ENCODE assay signal across 1 cellular context in the genomic region with DNA sequence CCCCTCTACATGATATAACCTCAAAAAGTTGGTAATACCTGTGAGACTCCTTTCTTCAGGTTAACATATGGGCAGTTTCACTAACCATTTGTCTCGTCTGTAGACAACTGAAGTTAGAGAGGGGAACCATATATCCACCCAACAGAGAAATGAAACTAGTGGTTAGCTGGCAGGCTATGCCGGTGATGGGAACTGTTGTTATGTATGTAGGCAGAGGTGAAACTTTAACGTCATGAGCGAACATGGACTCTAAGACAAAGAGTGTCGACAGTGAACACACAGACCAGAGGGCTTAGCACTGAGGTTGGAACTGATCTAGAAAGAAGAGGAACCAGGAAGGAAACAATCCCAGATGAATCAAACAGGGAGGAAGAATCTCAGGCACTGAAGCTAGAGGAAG.
A peak's percentile ranks its signal among the peaks of the same experiment; 100 is the strongest.
TF ChIP-seq lines count a peak whose summit lies in the region.

No MANE protein-coding gene starts in this region.

TF ChIP-seq in GM12878, 131 proteins besides CTCF, POLR2A, EP300 and RAD21 (continued from another document):
- TF ChIP-seq, protein P1, sequence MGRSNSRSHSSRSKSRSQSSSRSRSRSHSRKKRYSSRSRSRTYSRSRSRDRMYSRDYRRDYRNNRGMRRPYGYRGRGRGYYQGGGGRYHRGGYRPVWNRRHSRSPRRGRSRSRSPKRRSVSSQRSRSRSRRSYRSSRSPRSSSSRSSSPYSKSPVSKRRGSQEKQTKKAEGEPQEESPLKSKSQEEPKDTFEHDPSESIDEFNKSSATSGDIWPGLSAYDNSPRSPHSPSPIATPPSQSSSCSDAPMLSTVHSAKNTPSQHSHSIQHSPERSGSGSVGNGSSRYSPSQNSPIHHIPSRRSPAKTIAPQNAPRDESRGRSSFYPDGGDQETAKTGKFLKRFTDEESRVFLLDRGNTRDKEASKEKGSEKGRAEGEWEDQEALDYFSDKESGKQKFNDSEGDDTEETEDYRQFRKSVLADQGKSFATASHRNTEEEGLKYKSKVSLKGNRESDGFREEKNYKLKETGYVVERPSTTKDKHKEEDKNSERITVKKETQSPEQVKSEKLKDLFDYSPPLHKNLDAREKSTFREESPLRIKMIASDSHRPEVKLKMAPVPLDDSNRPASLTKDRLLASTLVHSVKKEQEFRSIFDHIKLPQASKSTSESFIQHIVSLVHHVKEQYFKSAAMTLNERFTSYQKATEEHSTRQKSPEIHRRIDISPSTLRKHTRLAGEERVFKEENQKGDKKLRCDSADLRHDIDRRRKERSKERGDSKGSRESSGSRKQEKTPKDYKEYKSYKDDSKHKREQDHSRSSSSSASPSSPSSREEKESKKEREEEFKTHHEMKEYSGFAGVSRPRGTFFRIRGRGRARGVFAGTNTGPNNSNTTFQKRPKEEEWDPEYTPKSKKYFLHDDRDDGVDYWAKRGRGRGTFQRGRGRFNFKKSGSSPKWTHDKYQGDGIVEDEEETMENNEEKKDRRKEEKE (IDR thresholded peaks at IDR 0.05), result no peak
- TF ChIP-seq HDAC2 (IDR thresholded peaks at IDR 0.05), result no peak
- TF ChIP-seq ASH2L (IDR thresholded peaks at IDR 0.05; ENCODE audit: borderline replicate concordance, low read depth), result no peak
- no peak for TF ChIP-seq MEF2B (IDR thresholded peaks at IDR 0.05; ENCODE audit: partially characterized antibody, poor library complexity, severe bottlenecking)
- peak in 1 of 2 experiments; percentile 57; a peak in 2 of 4 replicates for TF ChIP-seq BHLHE40 (IDR thresholded peaks at IDR 0.05; ENCODE audit: borderline replicate concordance in 1 of 2, low read depth in 2 of 2, low read length in 1 of 2)
- TF ChIP-seq, protein P2, sequence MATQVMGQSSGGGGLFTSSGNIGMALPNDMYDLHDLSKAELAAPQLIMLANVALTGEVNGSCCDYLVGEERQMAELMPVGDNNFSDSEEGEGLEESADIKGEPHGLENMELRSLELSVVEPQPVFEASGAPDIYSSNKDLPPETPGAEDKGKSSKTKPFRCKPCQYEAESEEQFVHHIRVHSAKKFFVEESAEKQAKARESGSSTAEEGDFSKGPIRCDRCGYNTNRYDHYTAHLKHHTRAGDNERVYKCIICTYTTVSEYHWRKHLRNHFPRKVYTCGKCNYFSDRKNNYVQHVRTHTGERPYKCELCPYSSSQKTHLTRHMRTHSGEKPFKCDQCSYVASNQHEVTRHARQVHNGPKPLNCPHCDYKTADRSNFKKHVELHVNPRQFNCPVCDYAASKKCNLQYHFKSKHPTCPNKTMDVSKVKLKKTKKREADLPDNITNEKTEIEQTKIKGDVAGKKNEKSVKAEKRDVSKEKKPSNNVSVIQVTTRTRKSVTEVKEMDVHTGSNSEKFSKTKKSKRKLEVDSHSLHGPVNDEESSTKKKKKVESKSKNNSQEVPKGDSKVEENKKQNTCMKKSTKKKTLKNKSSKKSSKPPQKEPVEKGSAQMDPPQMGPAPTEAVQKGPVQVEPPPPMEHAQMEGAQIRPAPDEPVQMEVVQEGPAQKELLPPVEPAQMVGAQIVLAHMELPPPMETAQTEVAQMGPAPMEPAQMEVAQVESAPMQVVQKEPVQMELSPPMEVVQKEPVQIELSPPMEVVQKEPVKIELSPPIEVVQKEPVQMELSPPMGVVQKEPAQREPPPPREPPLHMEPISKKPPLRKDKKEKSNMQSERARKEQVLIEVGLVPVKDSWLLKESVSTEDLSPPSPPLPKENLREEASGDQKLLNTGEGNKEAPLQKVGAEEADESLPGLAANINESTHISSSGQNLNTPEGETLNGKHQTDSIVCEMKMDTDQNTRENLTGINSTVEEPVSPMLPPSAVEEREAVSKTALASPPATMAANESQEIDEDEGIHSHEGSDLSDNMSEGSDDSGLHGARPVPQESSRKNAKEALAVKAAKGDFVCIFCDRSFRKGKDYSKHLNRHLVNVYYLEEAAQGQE (IDR thresholded peaks at IDR 0.05; ENCODE audit: low read depth, low read length), result no peak
- no peak for TF ChIP-seq ZBED1 (IDR thresholded peaks at IDR 0.05; ENCODE audit: borderline replicate concordance)
- TF ChIP-seq LARP7 (IDR thresholded peaks at IDR 0.05), result no peak
- peak; percentile 53; the same call in 1 of the 2 replicates for TF ChIP-seq YY1 (IDR thresholded peaks at IDR 0.05; ENCODE audit: low read depth, low read length)
- TF ChIP-seq, protein P3, sequence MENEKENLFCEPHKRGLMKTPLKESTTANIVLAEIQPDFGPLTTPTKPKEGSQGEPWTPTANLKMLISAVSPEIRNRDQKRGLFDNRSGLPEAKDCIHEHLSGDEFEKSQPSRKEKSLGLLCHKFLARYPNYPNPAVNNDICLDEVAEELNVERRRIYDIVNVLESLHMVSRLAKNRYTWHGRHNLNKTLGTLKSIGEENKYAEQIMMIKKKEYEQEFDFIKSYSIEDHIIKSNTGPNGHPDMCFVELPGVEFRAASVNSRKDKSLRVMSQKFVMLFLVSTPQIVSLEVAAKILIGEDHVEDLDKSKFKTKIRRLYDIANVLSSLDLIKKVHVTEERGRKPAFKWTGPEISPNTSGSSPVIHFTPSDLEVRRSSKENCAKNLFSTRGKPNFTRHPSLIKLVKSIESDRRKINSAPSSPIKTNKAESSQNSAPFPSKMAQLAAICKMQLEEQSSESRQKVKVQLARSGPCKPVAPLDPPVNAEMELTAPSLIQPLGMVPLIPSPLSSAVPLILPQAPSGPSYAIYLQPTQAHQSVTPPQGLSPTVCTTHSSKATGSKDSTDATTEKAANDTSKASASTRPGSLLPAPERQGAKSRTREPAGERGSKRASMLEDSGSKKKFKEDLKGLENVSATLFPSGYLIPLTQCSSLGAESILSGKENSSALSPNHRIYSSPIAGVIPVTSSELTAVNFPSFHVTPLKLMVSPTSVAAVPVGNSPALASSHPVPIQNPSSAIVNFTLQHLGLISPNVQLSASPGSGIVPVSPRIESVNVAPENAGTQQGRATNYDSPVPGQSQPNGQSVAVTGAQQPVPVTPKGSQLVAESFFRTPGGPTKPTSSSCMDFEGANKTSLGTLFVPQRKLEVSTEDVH (IDR thresholded peaks at IDR 0.05; ENCODE audit: low read depth, partially characterized antibody), result no peak
- no peak for TF ChIP-seq ZNF274 (IDR thresholded peaks at IDR 0.05; ENCODE audit: insufficient read depth, insufficient read length)
- TF ChIP-seq, protein P4, sequence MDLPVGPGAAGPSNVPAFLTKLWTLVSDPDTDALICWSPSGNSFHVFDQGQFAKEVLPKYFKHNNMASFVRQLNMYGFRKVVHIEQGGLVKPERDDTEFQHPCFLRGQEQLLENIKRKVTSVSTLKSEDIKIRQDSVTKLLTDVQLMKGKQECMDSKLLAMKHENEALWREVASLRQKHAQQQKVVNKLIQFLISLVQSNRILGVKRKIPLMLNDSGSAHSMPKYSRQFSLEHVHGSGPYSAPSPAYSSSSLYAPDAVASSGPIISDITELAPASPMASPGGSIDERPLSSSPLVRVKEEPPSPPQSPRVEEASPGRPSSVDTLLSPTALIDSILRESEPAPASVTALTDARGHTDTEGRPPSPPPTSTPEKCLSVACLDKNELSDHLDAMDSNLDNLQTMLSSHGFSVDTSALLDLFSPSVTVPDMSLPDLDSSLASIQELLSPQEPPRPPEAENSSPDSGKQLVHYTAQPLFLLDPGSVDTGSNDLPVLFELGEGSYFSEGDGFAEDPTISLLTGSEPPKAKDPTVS (IDR thresholded peaks at IDR 0.05; ENCODE audit: low read depth, low read length), result no peak
- TF ChIP-seq ZSCAN29 (IDR thresholded peaks at IDR 0.05), result no peak
- TF ChIP-seq CBX3 (IDR thresholded peaks at IDR 0.05; ENCODE audit: borderline replicate concordance, low read depth), result no peak
- TF ChIP-seq, protein P5, sequence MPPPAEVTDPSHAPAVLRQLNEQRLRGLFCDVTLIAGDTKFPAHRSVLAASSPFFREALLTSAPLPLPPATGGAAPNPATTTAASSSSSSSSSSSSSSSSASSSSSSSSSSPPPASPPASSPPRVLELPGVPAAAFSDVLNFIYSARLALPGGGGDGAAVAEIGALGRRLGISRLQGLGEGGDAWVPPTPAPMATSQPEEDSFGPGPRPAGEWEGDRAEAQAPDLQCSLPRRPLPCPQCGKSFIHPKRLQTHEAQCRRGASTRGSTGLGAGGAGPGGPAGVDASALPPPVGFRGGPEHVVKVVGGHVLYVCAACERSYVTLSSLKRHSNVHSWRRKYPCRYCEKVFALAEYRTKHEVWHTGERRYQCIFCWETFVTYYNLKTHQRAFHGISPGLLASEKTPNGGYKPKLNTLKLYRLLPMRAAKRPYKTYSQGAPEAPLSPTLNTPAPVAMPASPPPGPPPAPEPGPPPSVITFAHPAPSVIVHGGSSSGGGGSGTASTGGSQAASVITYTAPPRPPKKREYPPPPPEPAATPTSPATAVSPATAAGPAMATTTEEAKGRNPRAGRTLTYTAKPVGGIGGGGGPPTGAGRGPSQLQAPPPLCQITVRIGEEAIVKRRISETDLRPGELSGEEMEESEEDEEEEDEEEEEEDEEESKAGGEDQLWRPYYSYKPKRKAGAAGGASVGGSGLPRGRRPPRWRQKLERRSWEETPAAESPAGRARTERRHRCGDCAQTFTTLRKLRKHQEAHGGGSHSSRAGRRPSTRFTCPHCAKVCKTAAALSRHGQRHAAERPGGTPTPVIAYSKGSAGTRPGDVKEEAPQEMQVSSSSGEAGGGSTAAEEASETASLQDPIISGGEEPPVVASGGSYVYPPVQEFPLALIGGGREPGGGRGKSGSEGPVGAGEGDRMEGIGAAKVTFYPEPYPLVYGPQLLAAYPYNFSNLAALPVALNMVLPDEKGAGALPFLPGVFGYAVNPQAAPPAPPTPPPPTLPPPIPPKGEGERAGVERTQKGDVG (CRISPR knock-in tag; IDR thresholded peaks at IDR 0.05), result no peak
- TF ChIP-seq SMAD1 (IDR thresholded peaks at IDR 0.05; ENCODE audit: low read depth, partially characterized antibody), result peak; percentile 19
- TF ChIP-seq EGR1 (IDR thresholded peaks at IDR 0.05; ENCODE audit: borderline replicate concordance in 1 of 2, low read depth in 2 of 2, low read length in 2 of 2), result no peak
- no peak for TF ChIP-seq JUND (IDR thresholded peaks at IDR 0.05; ENCODE audit: low read depth, low read length)
- TF ChIP-seq SMAD5 (IDR thresholded peaks at IDR 0.05; ENCODE audit: low read depth), result no peak
- TF ChIP-seq, protein P6, sequence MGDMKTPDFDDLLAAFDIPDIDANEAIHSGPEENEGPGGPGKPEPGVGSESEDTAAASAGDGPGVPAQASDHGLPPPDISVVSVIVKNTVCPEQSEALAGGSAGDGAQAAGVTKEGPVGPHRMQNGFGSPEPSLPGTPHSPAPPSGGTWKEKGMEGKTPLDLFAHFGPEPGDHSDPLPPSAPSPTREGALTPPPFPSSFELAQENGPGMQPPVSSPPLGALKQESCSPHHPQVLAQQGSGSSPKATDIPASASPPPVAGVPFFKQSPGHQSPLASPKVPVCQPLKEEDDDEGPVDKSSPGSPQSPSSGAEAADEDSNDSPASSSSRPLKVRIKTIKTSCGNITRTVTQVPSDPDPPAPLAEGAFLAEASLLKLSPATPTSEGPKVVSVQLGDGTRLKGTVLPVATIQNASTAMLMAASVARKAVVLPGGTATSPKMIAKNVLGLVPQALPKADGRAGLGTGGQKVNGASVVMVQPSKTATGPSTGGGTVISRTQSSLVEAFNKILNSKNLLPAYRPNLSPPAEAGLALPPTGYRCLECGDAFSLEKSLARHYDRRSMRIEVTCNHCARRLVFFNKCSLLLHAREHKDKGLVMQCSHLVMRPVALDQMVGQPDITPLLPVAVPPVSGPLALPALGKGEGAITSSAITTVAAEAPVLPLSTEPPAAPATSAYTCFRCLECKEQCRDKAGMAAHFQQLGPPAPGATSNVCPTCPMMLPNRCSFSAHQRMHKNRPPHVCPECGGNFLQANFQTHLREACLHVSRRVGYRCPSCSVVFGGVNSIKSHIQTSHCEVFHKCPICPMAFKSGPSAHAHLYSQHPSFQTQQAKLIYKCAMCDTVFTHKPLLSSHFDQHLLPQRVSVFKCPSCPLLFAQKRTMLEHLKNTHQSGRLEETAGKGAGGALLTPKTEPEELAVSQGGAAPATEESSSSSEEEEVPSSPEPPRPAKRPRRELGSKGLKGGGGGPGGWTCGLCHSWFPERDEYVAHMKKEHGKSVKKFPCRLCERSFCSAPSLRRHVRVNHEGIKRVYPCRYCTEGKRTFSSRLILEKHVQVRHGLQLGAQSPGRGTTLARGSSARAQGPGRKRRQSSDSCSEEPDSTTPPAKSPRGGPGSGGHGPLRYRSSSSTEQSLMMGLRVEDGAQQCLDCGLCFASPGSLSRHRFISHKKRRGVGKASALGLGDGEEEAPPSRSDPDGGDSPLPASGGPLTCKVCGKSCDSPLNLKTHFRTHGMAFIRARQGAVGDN (IDR thresholded peaks at IDR 0.05), result 0 out of 2 replicates have a peak, but pooled peaks have one; percentile 43
- TF ChIP-seq SPI1 (IDR thresholded peaks at IDR 0.05; ENCODE audit: borderline replicate concordance, insufficient read depth, low read depth, low read length), result peak; percentile 82
- TF ChIP-seq PAX8 (IDR thresholded peaks at IDR 0.05), result no peak
- TF ChIP-seq ESRRA (IDR thresholded peaks at IDR 0.05; ENCODE audit: low read length), result no peak
